ENCODE assay signal across 17 cellular contexts in genomic region chr3:10450494-10451440, GRCh38. TPM values are rescaled to one million over a fixed set of nuclear protein-coding genes. Genes with fewer than 3 reads are reported as not detected.
"Had no signal": no experiment of that assay in that cellular context is flagged by ENCODE, and none has a peak within 500 bp of the region (broad histone marks: within the 10 kb centered on the region; RNA-seq: fewer than 3 reads in every experiment).

No MANE protein-coding gene starts in this region.

- ATAC-seq: foreskin keratinocyte, pancreas had no signal

- H3K9me3 Mint-ChIP-seq: activated CD4-positive, alpha-beta T cell treated with anti-CD3 and anti-CD28 coated beads, Interleukin-2, amount 10 ng/mL, durations not matched to agents 24 days and 14 days; activated T-helper 1 cell treated with anti-CD3 and anti-CD28 coated beads, Interleukin-12 subunit alpha, Interleukin-12 subunit beta, Interleukin-2, Interleukin-4 antibody, amounts not matched to agents 30 ng/mL and 10 ng/mL and 1 ng/mL, durations not matched to agents 14 hours and 24 hours and 36 hours had no signal

- H3K4me1 ChIP-seq: foreskin keratinocyte, left ventricle myocardium inferior, pancreas, thyroid gland, uterus had no signal

- FAIRE-seq: colon, endothelial cell of umbilical vein, keratinocyte, pancreas had no signal

- H3K27ac ChIP-seq: cardiac muscle cell, foreskin keratinocyte, left ventricle myocardium inferior, pancreas, skin epidermis, thyroid gland, uterus, VCaP had no signal

- H3K4me1 Mint-ChIP-seq: activated CD4-positive, alpha-beta T cell treated with anti-CD3 and anti-CD28 coated beads, Interleukin-2, amount 10 ng/mL, durations not matched to agents 24 days and 14 days had no signal

- H3K9me3 ChIP-seq: left ventricle myocardium inferior, pancreas, thyroid gland, uterus had no signal

- H3K27me3 ChIP-seq: pancreas, thyroid gland, uterus had no signal

- H3K4me3 Mint-ChIP-seq: activated CD4-positive, alpha-beta T cell treated with anti-CD3 and anti-CD28 coated beads, Interleukin-2, amount 10 ng/mL, durations not matched to agents 24 days and 14 days; activated T-helper 1 cell treated with anti-CD3 and anti-CD28 coated beads, Interleukin-12 subunit alpha, Interleukin-12 subunit beta, Interleukin-2, Interleukin-4 antibody, amounts not matched to agents 30 ng/mL and 10 ng/mL and 1 ng/mL, durations not matched to agents 14 hours and 24 hours and 36 hours had no signal

- H3K27ac Mint-ChIP-seq: activated CD4-positive, alpha-beta T cell treated with anti-CD3 and anti-CD28 coated beads, Interleukin-2, amount 10 ng/mL, durations not matched to agents 24 days and 14 days; activated T-helper 1 cell treated with anti-CD3 and anti-CD28 coated beads, Interleukin-12 subunit alpha, Interleukin-12 subunit beta, Interleukin-2, Interleukin-4 antibody, amounts not matched to agents 30 ng/mL and 10 ng/mL and 1 ng/mL, durations not matched to agents 14 hours and 24 hours and 36 hours had no signal

- DNase-seq: activated CD4-positive, alpha-beta T cell treated with anti-CD3 and anti-CD28 coated beads, Interleukin-2, amount 10 ng/mL, durations not matched to agents 24 days and 14 days; activated naive CD4-positive, alpha-beta T cell treated with Interleukin-2 at 50 U/mL for 16 hours; foreskin keratinocyte; head of caudate nucleus; left ventricle myocardium inferior; mesenchymal stem cell; pancreas; T1000; thyroid gland; uterus had no signal

- H3K36me3 ChIP-seq: cardiac muscle cell, left ventricle myocardium inferior, pancreas, thyroid gland, uterus had no signal

- H3K4me3 ChIP-seq: cardiac muscle cell, left ventricle myocardium inferior, pancreas, skin epidermis, thyroid gland, uterus had no signal

RNA-seq across cellular contexts. Expression of gene ATP2B2, which starts 54.6 kb away (rescaled TPM):
- total RNA-seq: activated CD4-positive, alpha-beta T cell treated with anti-CD3 and anti-CD28 coated beads, Interleukin-2, amount 10 ng/mL, durations not matched to agents 24 days and 14 days; activated T-helper 1 cell treated with anti-CD3 and anti-CD28 coated beads, Interleukin-12 subunit alpha, Interleukin-12 subunit beta, Interleukin-2, Interleukin-4 antibody, amounts not matched to agents 30 ng/mL and 10 ng/mL and 1 ng/mL, durations not matched to agents 14 hours and 24 hours and 36 hours; endothelial cell of umbilical vein; foreskin keratinocyte; left ventricle myocardium inferior had no signal
- polyA plus RNA-seq: endothelial cell of umbilical vein, foreskin keratinocyte, keratinocyte had no signal
